8 cellular contexts compared by ENCODE assay signal in the genomic region with DNA sequence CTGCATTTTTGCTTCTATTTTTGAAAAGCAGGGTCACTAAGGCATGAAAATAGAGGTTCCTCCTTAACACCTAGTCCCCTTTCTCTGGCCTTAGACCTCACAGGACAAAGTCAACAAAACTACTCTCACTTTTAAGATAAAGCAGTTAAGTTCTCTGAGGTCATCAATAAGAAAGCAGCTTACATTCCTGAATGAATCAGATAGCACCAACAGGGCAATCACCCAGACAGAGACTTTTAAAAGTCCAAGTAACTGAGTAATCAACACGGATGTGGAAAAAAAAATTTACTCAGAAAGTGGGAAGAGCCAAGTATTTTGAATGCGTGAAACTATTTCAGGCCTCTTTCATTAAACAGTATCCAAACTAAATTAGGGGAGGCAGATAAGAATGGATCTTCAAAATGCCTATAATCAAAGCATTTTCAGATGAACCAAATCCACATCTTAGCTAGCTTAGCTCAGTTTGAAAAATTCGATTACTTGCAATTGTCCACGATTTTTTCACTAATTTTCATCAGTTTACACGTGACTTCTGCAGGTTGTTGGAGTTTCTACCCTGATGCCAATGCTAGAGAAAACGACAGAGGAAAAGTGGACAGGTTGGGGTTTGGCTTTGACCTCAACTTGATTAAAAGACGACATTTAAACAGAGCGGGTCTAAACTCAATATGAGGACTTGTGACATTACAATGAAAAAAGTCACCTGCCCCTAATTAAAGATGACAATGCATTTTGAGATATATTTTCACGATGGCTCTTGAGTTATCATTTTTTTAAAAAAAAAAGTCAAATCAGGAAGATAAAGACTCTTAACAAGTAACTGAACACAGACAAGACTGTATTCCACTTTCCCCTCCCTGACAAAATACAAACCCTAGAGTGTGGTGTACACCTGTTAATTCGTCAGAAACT. TPM values are rescaled to one million over a fixed set of nuclear protein-coding genes. Genes with fewer than 3 reads are reported as not detected.
DNase-seq lines count a peak whose midpoint lies in the region; ATAC-seq, FAIRE-seq and TF ChIP-seq lines count a peak whose summit lies in the region.

No MANE protein-coding gene starts in this region.

- ATAC-seq in HG02763 (IDR thresholded peaks at IDR 0.05; ENCODE audit: unreplicated experiment) (no peak), HG03457 (IDR thresholded peaks at IDR 0.05; ENCODE audit: unreplicated experiment) (no peak)

- H3K27ac ChIP-seq in osteoblast (ENCODE audit: low read depth, low read length) = peak overlapping the region; percentile 31

- TF ChIP-seq CTCF in fibroblast of mammary gland (conservative IDR thresholded peaks at IDR 0.05; ENCODE audit: control insufficient read depth, insufficient read depth, low read depth, low read length) (no peak), osteoblast (IDR thresholded peaks at IDR 0.05; ENCODE audit: extremely low read depth, low read depth, low read length) (no peak)

- no peak overlapping the region for H2AFZ ChIP-seq in osteoblast (ENCODE audit: low read length)

- peak overlapping the region; percentile 82 for H3K4me2 ChIP-seq in osteoblast (ENCODE audit: insufficient read depth, low read length)

- peaks cover 5% of the 10 kb centered on the region for H3K27me3 ChIP-seq in osteoblast (ENCODE audit: insufficient read depth, low read length)

- H3K79me2 ChIP-seq in osteoblast (ENCODE audit: insufficient read depth, low read length) = peaks cover 9% of the 10 kb centered on the region

- peaks cover 8% of the 10 kb centered on the region for H3K36me3 ChIP-seq in osteoblast (ENCODE audit: insufficient read depth, low read length)

- H3K4me1 ChIP-seq in osteoblast (ENCODE audit: insufficient read depth, low read length) = peaks cover 15% of the 10 kb centered on the region

- DNase-seq in Caki2 (ENCODE audit: low read depth) (peak; percentile 86), RCC 7860 (ENCODE audit: low spot score) (peak; percentile 86), fibroblast of mammary gland (ENCODE audit: low read depth) (peak; percentile 60), osteoblast (ENCODE audit: insufficient read length, low spot score, missing footprints) (peak; percentile 98), NCI-H774 (lab: John Stamatoyannopoulos, UW) (no peak), GF-D8 (lab: John Stamatoyannopoulos, UW) (no peak)

- no peaks in the 10 kb centered on the region for H3K9me3 ChIP-seq in osteoblast (ENCODE audit: low read depth, low read length)

- H3K4me3 ChIP-seq in fibroblast of mammary gland (ENCODE audit: control insufficient read depth, low read depth, low read length) = peak overlapping the region; percentile 37
- H3K4me3 ChIP-seq in osteoblast (ENCODE audit: insufficient read depth, low read length) = peak overlapping the region; percentile 74

- peak; percentile 96 for FAIRE-seq in RCC 7860 (lab: Jason Lieb, UNC)

- H4K20me1 ChIP-seq in osteoblast (ENCODE audit: insufficient read depth, low read length) = no peaks in the 10 kb centered on the region

- in situ Hi-C loops in Caki2 (cut with HindIII; ENCODE audit: low pct_unique_long_range_greater_than_20kb, low sequenced_read_pairs) = no loop called here

RNA-seq across cellular contexts. Expression of gene BEND7, which starts 1.6 kb away (rescaled TPM):
- total RNA-seq in Caki2 (2014; rRNA removed; shearing (Covaris generic); ENCODE audit: low replicate concordance) = 12.7 and 13.3 TPM in 2 replicates
- total RNA-seq in osteoblast = 9.0 and 10.6 TPM in 2 replicates

RNA-seq across cellular contexts. Expression of gene PRPF18, which starts 59.6 kb away (rescaled TPM):
- total RNA-seq in Caki2 (2014; rRNA removed; shearing (Covaris generic); ENCODE audit: low replicate concordance) = 29.9 and 39.0 TPM in 2 replicates
- 30.1 and 39.8 TPM in 2 replicates for total RNA-seq in osteoblast

Comparison
In these comparisons a context has a peak if more than half of its experiments do, and no peak if none do; other contexts are left out.
1. DNase-seq: peak in Caki2 (single experiment), RCC 7860 (single experiment), fibroblast of mammary gland (single experiment) and osteoblast (single experiment); none in NCI-H774 (single experiment) and GF-D8 (single experiment).